9 cellular contexts compared by ENCODE assay signal in the genomic region with DNA sequence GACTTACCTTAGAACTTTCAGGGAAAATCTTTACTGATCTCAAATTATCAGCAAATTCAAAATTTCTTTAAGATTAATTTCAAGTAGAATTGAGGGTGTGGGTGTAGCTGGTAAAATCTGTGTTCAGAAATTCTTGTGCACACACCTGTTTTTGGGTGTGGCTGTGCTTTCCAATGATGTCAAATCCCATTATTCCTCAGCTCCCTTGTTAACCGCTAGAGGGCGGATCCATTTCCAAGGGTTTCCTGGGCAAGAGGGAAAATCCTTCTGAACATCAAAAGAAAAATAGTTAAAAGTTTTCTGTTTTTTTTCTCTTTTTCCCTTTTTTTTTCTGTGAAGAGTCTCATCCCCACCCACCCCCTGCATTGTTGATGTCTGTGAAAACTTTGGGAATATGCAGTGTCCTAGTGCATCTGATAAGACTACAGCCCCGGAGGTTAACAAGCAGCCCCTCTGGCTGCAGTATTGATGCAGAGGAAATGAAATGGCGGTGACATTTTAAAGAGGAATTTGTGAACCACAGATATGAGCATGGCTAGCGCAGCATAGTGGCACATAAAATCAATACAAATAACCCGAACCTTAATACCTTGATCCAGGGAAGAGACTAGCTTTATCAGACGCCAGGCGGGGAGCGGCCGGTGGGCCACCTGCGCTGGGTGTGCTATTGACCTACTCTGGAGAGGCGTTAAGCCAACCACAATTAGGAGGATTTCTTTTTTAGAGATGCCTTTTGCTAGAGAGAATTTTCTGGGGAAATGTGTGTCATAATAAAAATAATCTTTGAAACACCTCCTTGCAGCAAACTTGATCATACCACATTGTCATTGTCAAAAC.
DNase-seq lines count a peak whose midpoint lies in the region; ATAC-seq, FAIRE-seq and TF ChIP-seq lines count a peak whose summit lies in the region.
"Had no signal": no experiment of that assay in that cellular context is flagged by ENCODE, and none has a peak within 500 bp of the region (broad histone marks: within the 10 kb centered on the region; RNA-seq: fewer than 3 reads in every experiment).

No MANE protein-coding gene starts in this region.

- no peak overlapping the region for H2AK5ac ChIP-seq in H9 (ENCODE audit: insufficient read length, low read length)

- H4K20me1 ChIP-seq in H9 (ENCODE audit: control insufficient read depth, insufficient read depth, insufficient read length): no peaks in the 10 kb centered on the region

- no peaks in the 10 kb centered on the region; a peak in 1 of 5 replicates for H3K9me3 Mint-ChIP-seq in H9

- no peaks in the 10 kb centered on the region for H3K23me2 ChIP-seq in H9 (ENCODE audit: insufficient read length, low read depth, low read length, poor library complexity, severe bottlenecking)

- no peak overlapping the region for H3T11ph ChIP-seq in H9 (ENCODE audit: low read length)

- H2BK120ac ChIP-seq in H9 (ENCODE audit: low read depth, low read length, poor library complexity, severe bottlenecking): no peak overlapping the region

- H3K9ac ChIP-seq in H9 (ENCODE audit: extremely low read depth, insufficient read length, low read length): no peak overlapping the region

- H2BK20ac ChIP-seq in H9 (ENCODE audit: low read depth, low read length, poor library complexity, severe bottlenecking): no peak overlapping the region

- H2BK5ac ChIP-seq in H9 (ENCODE audit: insufficient read length, low read length): no peak overlapping the region

- H3K18ac ChIP-seq in H9 (ENCODE audit: insufficient read length, low read depth, low read length): no peak overlapping the region

- H3K56ac ChIP-seq in H9 (ENCODE audit: insufficient read length, low read depth, low read length): no peak overlapping the region

- no peak overlapping the region for H2BK15ac ChIP-seq in H9 (ENCODE audit: low read depth, low read length)

- no peaks in the 10 kb centered on the region for H3K36me3 Mint-ChIP-seq in H9 (ENCODE audit: insufficient read depth in 1 of 3, low read depth in 3 of 3)

- peak; percentile 96 for FAIRE-seq in islet of Langerhans (lab: Jason Lieb, UNC)

- H3K27ac ChIP-seq in H9 (ENCODE audit: insufficient read length, low read depth, low read length) (no peak overlapping the region), SJCRH30 (no peak overlapping the region), vagina (no peak overlapping the region)
- H3K27ac ChIP-seq: epithelial cell of prostate had no signal

- peaks cover 15% of the 10 kb centered on the region for H3K27me3 ChIP-seq in H9 (ENCODE audit: insufficient read depth, low read length)
- H3K27me3 ChIP-seq in SJCRH30: no peaks in the 10 kb centered on the region
- no peaks in the 10 kb centered on the region for H3K27me3 ChIP-seq in vagina

- H3K36me3 ChIP-seq in SJCRH30: no peaks in the 10 kb centered on the region
- H3K36me3 ChIP-seq in vagina: no peaks in the 10 kb centered on the region

- no peak overlapping the region for H3K23ac ChIP-seq in H9 (ENCODE audit: insufficient read length, low read depth, low read length)

- peaks cover 100% of the 10 kb centered on the region for H3K27me3 Mint-ChIP-seq in H9 (ENCODE audit: low read depth)

- no peak overlapping the region for H3K4me3 ChIP-seq in SJCRH30
- no peak overlapping the region for H3K4me3 ChIP-seq in vagina

- peak; percentile 88 for TF ChIP-seq CTCF in H9 (conservative IDR thresholded peaks at IDR 0.05)
- no peak for TF ChIP-seq CTCF in vagina (IDR thresholded peaks at IDR 0.05)

- no peak overlapping the region for H3K27ac Mint-ChIP-seq in H9

- H2AFZ ChIP-seq in H9 (ENCODE audit: low read length): no peak overlapping the region

- no peak overlapping the region for H3K14ac ChIP-seq in H9 (ENCODE audit: insufficient read depth, low read length)

- H3K4me3 Mint-ChIP-seq in H9: no peak overlapping the region

- no peak overlapping the region for H4K91ac ChIP-seq in H9 (ENCODE audit: insufficient read length, low read depth, low read length)

- no peaks in the 10 kb centered on the region for H3K79me1 ChIP-seq in H9 (ENCODE audit: insufficient read depth, low read depth, low read length, poor library complexity, severe bottlenecking)

- H3K4ac ChIP-seq in H9 (ENCODE audit: low read depth, low read length): no peak overlapping the region

- intact Hi-C loops in vagina (cut with DNase I): no loop called here

- H3K79me2 ChIP-seq in H9 (ENCODE audit: insufficient read depth, low read length): no peaks in the 10 kb centered on the region

- TF ChIP-seq POLR2A in vagina (IDR thresholded peaks at IDR 0.05): no peak

- H3K4me2 ChIP-seq in H9 (ENCODE audit: insufficient read depth, insufficient read length, low read length): no peak overlapping the region

- no peak overlapping the region for H4K5ac ChIP-seq in H9 (ENCODE audit: insufficient read length, low read depth, low read length)

- DNase-seq in A172 (ENCODE audit: low spot score) (peak; percentile 32), H9 (no peak), SJCRH30 (peak; percentile 33 to 59), vagina (ENCODE audit: extremely low spot score in 2 of 2) (no peak), NCI-H1436 treated with DMSO at 0.1 percent for 48 hours (lab: John Stamatoyannopoulos, UW) (no peak), NCI-H2227 (lab: John Stamatoyannopoulos, UW; ENCODE audit: unreplicated experiment) (no peak)

- ATAC-seq in HG03108 (IDR thresholded peaks at IDR 0.05; ENCODE audit: unreplicated experiment): no peak

- H3K9me3 ChIP-seq in H9 (ENCODE audit: control insufficient read depth, low read depth, low read length) (no peaks in the 10 kb centered on the region), SJCRH30 (replicated peaks) (no peaks in the 10 kb centered on the region), vagina (no peaks in the 10 kb centered on the region)

- H3K4me1 ChIP-seq in H9 (ENCODE audit: insufficient read depth, low read length) (peaks cover 2% of the 10 kb centered on the region; the same call in 1 of the 2 replicates), SJCRH30 (no peaks in the 10 kb centered on the region), vagina (no peaks in the 10 kb centered on the region)

- no peak overlapping the region for H4K8ac ChIP-seq in H9 (replicated peaks; ENCODE audit: insufficient read length, low read depth, low read length)

- H2BK12ac ChIP-seq in H9 (ENCODE audit: insufficient read length, low read depth, low read length): no peak overlapping the region

- H3K4me1 Mint-ChIP-seq in H9: peaks cover 15 to 19% of the 10 kb centered on the region in 2 experiments

- WGBS in H9 (ENCODE audit: extremely low coverage, insufficient read length, low lambda C conversion rate): no CpG with 5 or more reads among the region's 12 CpGs

Comparison
In these comparisons a context has a peak if more than half of its experiments do, and no peak if none do; other contexts are left out.
1. DNase-seq: peak in A172 (single experiment) and SJCRH30 (2 of 2); none in H9 (single experiment), vagina (0 of 2), NCI-H1436 treated with DMSO at 0.1 percent for 48 hours (single experiment) and NCI-H2227 (single experiment).